In the genomic region with DNA sequence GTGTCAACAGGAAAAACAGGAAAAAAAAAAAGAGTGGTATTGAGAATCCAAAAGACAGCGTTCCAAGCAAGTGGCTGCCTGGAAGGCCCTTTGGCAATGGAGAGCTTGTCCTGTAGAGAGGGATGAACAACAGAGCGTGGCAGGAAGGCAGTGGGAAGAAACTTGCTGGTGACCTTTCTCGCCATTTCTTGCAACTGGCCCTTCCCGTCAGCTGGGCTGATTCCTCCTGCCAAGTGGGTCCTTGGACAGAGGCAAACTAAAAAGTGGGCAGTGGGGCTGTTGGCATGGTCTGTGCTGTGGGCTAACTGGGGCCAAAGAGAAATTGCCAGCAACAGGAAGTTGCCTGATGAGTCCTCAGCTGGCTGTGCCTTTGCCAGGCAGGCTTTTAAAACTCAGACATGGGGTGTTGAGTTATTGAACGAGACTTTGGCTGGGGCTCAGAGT, we compare ENCODE assay signal across 23 cellular contexts. TPM values are rescaled to one million over a fixed set of nuclear protein-coding genes. Genes with fewer than 3 reads are reported as not detected.
DNase-seq lines count a peak whose midpoint lies in the region; ATAC-seq and TF ChIP-seq lines count a peak whose summit lies in the region.
"Had no signal": no experiment of that assay in that cellular context is flagged by ENCODE, and none has a peak within 500 bp of the region (broad histone marks: within the 10 kb centered on the region; RNA-seq: fewer than 3 reads in every experiment).

No MANE protein-coding gene starts in this region.

- no peak overlapping the region for H3K4me2 ChIP-seq in osteoblast (ENCODE audit: insufficient read depth, low read length)

- H3K27me3 ChIP-seq in esophagus (ENCODE audit: control insufficient read depth in 1 of 2, insufficient read depth in 2 of 2, low read length in 2 of 2) (no peaks in the 10 kb centered on the region), osteoblast (ENCODE audit: insufficient read depth, low read length) (no peaks in the 10 kb centered on the region), BE2C (no peaks in the 10 kb centered on the region)
- H3K27me3 ChIP-seq: foreskin keratinocyte, right lobe of liver had no signal

- TF ChIP-seq CTCF in osteoblast (IDR thresholded peaks at IDR 0.05; ENCODE audit: extremely low read depth, low read depth, low read length) (no peak), BE2C (IDR thresholded peaks at IDR 0.05; ENCODE audit: low read depth, low read length) (no peak)

- H2AFZ ChIP-seq in osteoblast (ENCODE audit: low read length), result no peak overlapping the region

- no peaks in the 10 kb centered on the region for H3K36me3 ChIP-seq in esophagus (ENCODE audit: control insufficient read depth in 2 of 2, insufficient read depth in 2 of 2, low read length in 1 of 2)
- peaks cover 4% of the 10 kb centered on the region for H3K36me3 ChIP-seq in osteoblast (ENCODE audit: insufficient read depth, low read length)
- no peaks in the 10 kb centered on the region for H3K36me3 ChIP-seq in BE2C
- H3K36me3 ChIP-seq: cardiac muscle cell, right lobe of liver had no signal

- DNase-seq in C1 segment of cervical spinal cord (lab: John Stamatoyannopoulos, UW), result peak in 11 of 14 donors; percentile 3 to 87 (median 32)
- peak; percentile 47 for DNase-seq in NCI-H69 (lab: John Stamatoyannopoulos, UW)
- peak; percentile 70 for DNase-seq in osteoblast (ENCODE audit: insufficient read length, low spot score, missing footprints)
- DNase-seq in ureter (ENCODE audit: low spot score), result no peak
- DNase-seq in BE2C, result no peak
- DNase-seq: activated CD4-positive, alpha-beta T cell treated with anti-CD3 and anti-CD28 coated beads for 36 hours; activated CD8-positive, alpha-beta memory T cell treated with anti-CD3 and anti-CD28 coated beads, Interleukin-2, amount 50 U/mL, for 48 hours; activated naive CD4-positive, alpha-beta T cell treated with anti-CD3 and anti-CD28 coated beads, Interleukin-2, amount 10 ng/mL, durations not matched to agents 7 days and 5 days; AML-193; foreskin keratinocyte; HCEC 1CT; natural killer cell; NCI-H187; NCI-H510A treated with DMSO at 0.1 percent for 48 hours; OCI-M1; right lobe of liver; T1000 had no signal

- H4K20me1 ChIP-seq in osteoblast (ENCODE audit: insufficient read depth, low read length), result peaks cover 3% of the 10 kb centered on the region

- ATAC-seq in HG03175 (IDR thresholded peaks at IDR 0.05; ENCODE audit: unreplicated experiment), result no peak
- ATAC-seq in GM19328 (IDR thresholded peaks at IDR 0.05; ENCODE audit: unreplicated experiment), result no peak
- ATAC-seq: activated CD4-positive, alpha-beta T cell treated with anti-CD3 and anti-CD28 coated beads for 36 hours; foreskin keratinocyte; natural killer cell; right lobe of liver had no signal

- H3K9me3 ChIP-seq in esophagus (ENCODE audit: control insufficient read depth in 2 of 2, insufficient read depth in 1 of 2, low read depth in 1 of 2, low read length in 1 of 2), result no peaks in the 10 kb centered on the region
- H3K9me3 ChIP-seq in osteoblast (ENCODE audit: low read depth, low read length), result no peaks in the 10 kb centered on the region
- no peaks in the 10 kb centered on the region for H3K9me3 ChIP-seq in BE2C
- H3K9me3 ChIP-seq: right lobe of liver had no signal

- WGBS in esophagus, 2 donors, result 54 to 65% methylated on average over 5 of the region's 5 CpGs

- peaks cover 2 to 9% of the 10 kb centered on the region in 2 donors for H3K4me1 ChIP-seq in esophagus (ENCODE audit: control insufficient read depth in 2 of 2, insufficient read depth in 2 of 2, low read length in 1 of 2)
- H3K4me1 ChIP-seq in osteoblast (ENCODE audit: insufficient read depth, low read length), result peaks cover 27% of the 10 kb centered on the region
- no peaks in the 10 kb centered on the region for H3K4me1 ChIP-seq in BE2C
- H3K4me1 ChIP-seq: right lobe of liver had no signal

- peak overlapping the region; percentile 47 to 74 for H3K27ac ChIP-seq in esophagus (ENCODE audit: low read depth in 2 of 2, low read length in 1 of 2)
- peak overlapping the region; percentile 39 for H3K27ac ChIP-seq in osteoblast (ENCODE audit: low read depth, low read length)
- H3K27ac ChIP-seq: cardiac muscle cell, foreskin keratinocyte, right lobe of liver had no signal

- H3K4me3 ChIP-seq in esophagus (ENCODE audit: low read depth in 1 of 2, low read length in 2 of 2) (no peak overlapping the region), osteoblast (ENCODE audit: insufficient read depth, low read length) (no peak overlapping the region), BE2C (ENCODE audit: low read depth, low read length) (no peak overlapping the region)
- H3K4me3 ChIP-seq: cardiac muscle cell, lung, right lobe of liver had no signal

- H3K79me2 ChIP-seq in osteoblast (ENCODE audit: insufficient read depth, low read length), result no peaks in the 10 kb centered on the region

RNA-seq across cellular contexts. Expression of a gene that starts 43.9 kb away (rescaled TPM):
- polyA plus RNA-seq in esophagus, result not detected
- total RNA-seq in osteoblast (not detected in 2 replicates), ureter (not detected)
- polyA plus RNA-seq in BE2C (2012; ENCODE audit: insufficient read depth, insufficient read length, low read depth), result 0.97 TPM
- total RNA-seq: activated CD4-positive, alpha-beta T cell treated with anti-CD3 and anti-CD28 coated beads for 36 hours; cardiac muscle cell; foreskin keratinocyte; lung; natural killer cell; right lobe of liver had no signal
- polyA plus RNA-seq: foreskin keratinocyte, lung, thymus had no signal

Comparison
In these comparisons a context has a peak if more than half of its experiments do, and no peak if none do; other contexts are left out.
1. DNase-seq: peak in C1 segment of cervical spinal cord (11 of 14), NCI-H69 (single experiment) and osteoblast (single experiment); none in ureter (single experiment) and BE2C (single experiment).